ENCODE assay signal across 7 cellular contexts in the genomic region with DNA sequence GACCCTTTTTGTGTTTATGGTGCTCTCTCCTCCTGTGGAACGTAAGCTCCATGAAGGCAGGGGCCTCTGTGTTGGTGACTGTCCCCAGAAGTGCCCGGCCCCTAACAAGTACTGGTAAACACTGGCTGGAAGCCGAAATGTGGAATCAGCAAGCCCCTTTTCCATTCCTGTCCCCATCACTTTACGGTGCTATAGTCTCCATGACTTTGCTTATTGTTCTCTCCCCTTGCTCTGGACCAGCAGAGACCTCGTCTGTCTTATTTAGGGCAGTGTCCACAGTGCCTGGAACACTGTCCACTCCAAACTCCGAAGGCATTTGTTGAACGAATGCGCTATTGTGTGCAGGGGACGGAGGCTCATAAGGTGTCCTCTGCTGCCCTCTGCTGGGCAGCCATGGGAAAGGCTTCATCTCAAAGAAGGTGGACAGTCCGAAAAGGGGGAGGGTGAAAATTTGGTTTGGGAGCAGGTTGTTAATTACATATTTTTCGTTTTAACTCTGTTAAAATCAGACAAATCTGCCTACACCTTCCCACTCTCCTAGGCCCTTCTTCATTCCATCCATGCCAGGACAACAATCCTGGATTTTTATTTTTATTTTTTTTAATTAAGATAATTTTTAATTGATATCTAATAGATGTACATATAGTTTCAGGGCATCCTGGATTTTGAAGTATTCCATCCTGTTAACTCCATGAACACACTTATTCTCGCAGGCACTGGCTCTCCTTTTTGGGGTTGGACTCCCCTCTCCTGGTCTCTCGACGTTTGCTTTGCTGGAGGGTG.
A peak's percentile ranks its signal among the peaks of the same experiment; 100 is the strongest.
DNase-seq lines count a peak whose midpoint lies in the region; TF ChIP-seq lines count a peak whose summit lies in the region.

No MANE protein-coding gene starts in this region.

- 30 to 35% (median 33%) methylated on average over 14 of the region's 14 CpGs for WGBS in stomach, 5 donors

- H2AFZ ChIP-seq in PC-9 = no peak overlapping the region

- H3F3A ChIP-seq in PC-9 (ENCODE audit: insufficient read depth, low read depth) = peaks cover 11% of the 10 kb centered on the region; the same call in 1 of the 2 replicates

- no peak overlapping the region for H3K4me3 Mint-ChIP-seq in nephron progenitor cell

- H3K36me3 Mint-ChIP-seq in nephron progenitor cell (ENCODE audit: low read depth) = no peaks in the 10 kb centered on the region

- no peaks in the 10 kb centered on the region for H3K9me3 Mint-ChIP-seq in nephron progenitor cell

- BruUV-seq in PC-9 (replicated peaks; lab: Mats Ljungman, UMichigan) = no TSS peak

- H3K9me2 ChIP-seq in PC-9 (ENCODE audit: insufficient read depth) = no peaks in the 10 kb centered on the region

- DNase-seq in HuH-7.5 (ENCODE audit: low spot score) (peak; percentile 85), PC-9 (peak; percentile 46 to 69), fibroblast of gingiva (ENCODE audit: low read depth) (peak; percentile 55), nephron progenitor cell (peak; percentile 79), stomach (peak; percentile 84)
- peak; percentile 78 to 79 for DNase-seq in activated T-cell treated with anti-CD3 and anti-CD28 coated beads, Interleukin-2, amount 50 U/mL, for 48 hours

- no peaks in the 10 kb centered on the region for H3K36me3 ChIP-seq in PC-9 (ENCODE audit: low read depth)
- H3K36me3 ChIP-seq in stomach = no peaks in the 10 kb centered on the region

- no peaks in the 10 kb centered on the region for H3K4me1 Mint-ChIP-seq in nephron progenitor cell

- H3K79me2 ChIP-seq in PC-9 (ENCODE audit: low read depth) = no peaks in the 10 kb centered on the region

- H3K4me2 ChIP-seq in PC-9 = no peak overlapping the region

- H3K4me3 ChIP-seq in GM12875 (ENCODE audit: low read depth, low read length) = no peak overlapping the region
- H3K4me3 ChIP-seq in PC-9 = no peak overlapping the region
- H3K4me3 ChIP-seq in stomach = no peak overlapping the region

- H3K4me1 ChIP-seq in PC-9 (replicated peaks; ENCODE audit: insufficient read depth) = peaks cover 20% of the 10 kb centered on the region
- H3K4me1 ChIP-seq in stomach = peaks cover 0 to 14% (median 5%) of the 10 kb centered on the region in 4 donors

- H3K9me3 ChIP-seq in PC-9 (ENCODE audit: insufficient read depth, low read depth) (no peaks in the 10 kb centered on the region), stomach (no peaks in the 10 kb centered on the region)

- no peak for TF ChIP-seq POLR2A in stomach (IDR thresholded peaks at IDR 0.05)

- no peak overlapping the region for H3K27ac ChIP-seq in PC-9
- no peak overlapping the region for H3K27ac ChIP-seq in stomach

- H4K20me1 ChIP-seq in PC-9 (ENCODE audit: insufficient read depth) = no peaks in the 10 kb centered on the region

- peaks cover 11% of the 10 kb centered on the region for H3K27me3 Mint-ChIP-seq in nephron progenitor cell (ENCODE audit: low read depth, poor library complexity)

- CTCF ChIA-PET in PC-9 (lab: Charles Lee) = no interaction called here

- TF ChIP-seq EP300 in stomach (IDR thresholded peaks at IDR 0.05) = no peak

- H3K27me3 ChIP-seq in PC-9 (ENCODE audit: insufficient read depth, low read depth) (peaks cover 14% of the 10 kb centered on the region; the same call in 1 of the 2 replicates), stomach (peaks cover 0 to 8% (median 0%) of the 10 kb centered on the region in 3 donors)

- intact Hi-C loops in PC-9 (cut with micrococcal nuclease; ENCODE audit: unreplicated experiment) (loop anchor here (1.0 to 10.0 kb wide), 5 partner anchors 528 to 1052 kb away; partner anchors contain the start of gene NUP133), stomach (cut with DNase I; ENCODE audit: low total_unique reads) (loop anchor here (5.0 kb wide), 1 partner anchor 648 kb away; no protein-coding TSS in a partner anchor)

- POLR2A ChIA-PET in PC-9 (lab: Charles Lee; ENCODE audit: unreplicated experiment) = no interaction called here

- TF ChIP-seq CTCF in GM12875 (IDR thresholded peaks at IDR 0.05; ENCODE audit: borderline replicate concordance, insufficient read depth, low read depth, low read length) (peak; percentile 79), PC-9 (conservative IDR thresholded peaks at IDR 0.05) (peak; percentile 94), nephron progenitor cell (IDR thresholded peaks at IDR 0.05) (peak; percentile 94), stomach (IDR thresholded peaks at IDR 0.05) (peak in 5 of 7 experiments; percentile 86 to 94 (median 91))

- no peak overlapping the region for H3K27ac Mint-ChIP-seq in nephron progenitor cell
